Comparison of ENCODE assay signal across 1 cellular context in genomic region chr7:138158739-138159528, GRCh38.
TF ChIP-seq lines count a peak whose summit lies in the region.

No MANE protein-coding gene starts in this region.

TF ChIP-seq in H1, 55 proteins besides CTCF, POLR2A, EP300 and RAD21 (continued from another document):
- TF ChIP-seq POU5F1 (IDR thresholded peaks at IDR 0.05; ENCODE audit: low read depth, low read length) (no peak), CHD1 (IDR thresholded peaks at IDR 0.05; ENCODE audit: low read depth, low read length) (no peak), YY1 (IDR thresholded peaks at IDR 0.05; ENCODE audit: low read depth, low read length) (no peak), CEBPB (IDR thresholded peaks at IDR 0.05; ENCODE audit: low read depth, low read length) (no peak), SP4 (IDR thresholded peaks at IDR 0.05; ENCODE audit: low read length) (no peak), GTF2F1 (IDR thresholded peaks at IDR 0.05; ENCODE audit: borderline replicate concordance, low read depth, low read length) (no peak)
